ENCODE assay signal across 26 cellular contexts in the genomic region with DNA sequence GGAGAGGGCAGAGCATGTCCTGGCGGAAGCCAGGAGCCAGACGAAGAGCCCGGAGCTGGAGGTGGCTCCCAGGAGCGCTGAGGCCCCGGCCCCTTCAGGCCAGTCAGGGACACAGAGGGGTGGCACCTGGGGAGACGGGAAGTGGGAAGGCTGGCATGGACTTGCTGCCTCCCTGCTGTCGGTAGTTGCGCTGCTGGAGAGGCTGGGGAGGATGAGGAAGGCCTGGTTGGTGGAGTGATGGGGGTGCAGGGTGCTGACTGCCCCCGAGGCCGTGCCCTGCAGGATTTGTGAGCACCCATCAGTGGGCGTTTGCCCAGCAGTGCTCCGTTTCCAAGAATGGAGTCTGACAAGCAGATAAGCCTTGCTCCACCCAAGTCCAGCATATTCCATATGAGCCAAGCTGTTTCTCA.
"Had no signal": no experiment of that assay in that cellular context is flagged by ENCODE, and none has a peak within 500 bp of the region (broad histone marks: within the 10 kb centered on the region; RNA-seq: fewer than 3 reads in every experiment).

No MANE protein-coding gene starts in this region.

- H3K36me3 Mint-ChIP-seq: activated naive CD4-positive, alpha-beta T cell treated with anti-CD3 and anti-CD28 coated beads, Interleukin-2, amount 10 ng/mL, durations not matched to agents 7 days and 5 days; activated naive CD8-positive, alpha-beta T cell treated with anti-CD3 and anti-CD28 coated beads, Interleukin-2, amount 10 ng/mL, durations not matched to agents 7 days and 5 days had no signal

- ATAC-seq: sciatic nerve had no signal

- H3K27me3 Mint-ChIP-seq: activated CD4-positive, alpha-beta memory T cell treated with anti-CD3 and anti-CD28 coated beads, Interleukin-2, amount 10 ng/mL, durations not matched to agents 7 days and 5 days; activated CD4-positive, alpha-beta T cell treated with anti-CD3 and anti-CD28 coated beads, Interleukin-2, amount 10 ng/mL, durations not matched to agents 7 days and 5 days; activated naive CD4-positive, alpha-beta T cell treated with anti-CD3 and anti-CD28 coated beads, Interleukin-2, amount 10 ng/mL, durations not matched to agents 7 days and 5 days; activated naive CD8-positive, alpha-beta T cell treated with anti-CD3 and anti-CD28 coated beads, Interleukin-2, amount 10 ng/mL, durations not matched to agents 7 days and 5 days; activated T-cell treated with anti-CD3 and anti-CD28 coated beads, Interleukin-2, amount 50 U/mL, for 24 hours had no signal

- H3K36me3 ChIP-seq: thyroid gland, vagina had no signal

- H3K27ac Mint-ChIP-seq: activated CD4-positive, alpha-beta memory T cell treated with anti-CD3 and anti-CD28 coated beads, Interleukin-2, amount 10 ng/mL, durations not matched to agents 7 days and 5 days; activated CD4-positive, alpha-beta T cell treated with anti-CD3 and anti-CD28 coated beads, Interleukin-2, amount 10 ng/mL, durations not matched to agents 7 days and 5 days; activated naive CD4-positive, alpha-beta T cell treated with anti-CD3 and anti-CD28 coated beads, Interleukin-2, amount 10 ng/mL, durations not matched to agents 7 days and 5 days; activated naive CD8-positive, alpha-beta T cell treated with anti-CD3 and anti-CD28 coated beads, Interleukin-2, amount 10 ng/mL, durations not matched to agents 7 days and 5 days; activated T-cell treated with anti-CD3 and anti-CD28 coated beads, Interleukin-2, amount 50 U/mL, for 24 hours; T-helper 1 cell treated with Interleukin-12 subunit alpha and Interleukin-12 subunit beta and Interleukin-4 antibody, amounts not matched to agents 30 μg/mL and 1 μg/mL, for 36 hours had no signal

- H3K9me3 Mint-ChIP-seq: activated CD4-positive, alpha-beta memory T cell treated with anti-CD3 and anti-CD28 coated beads, Interleukin-2, amount 10 ng/mL, durations not matched to agents 7 days and 5 days; activated CD4-positive, alpha-beta T cell treated with anti-CD3 and anti-CD28 coated beads, Interleukin-2, amount 10 ng/mL, durations not matched to agents 7 days and 5 days; activated naive CD4-positive, alpha-beta T cell treated with anti-CD3 and anti-CD28 coated beads, Interleukin-2, amount 10 ng/mL, durations not matched to agents 7 days and 5 days; activated naive CD8-positive, alpha-beta T cell treated with anti-CD3 and anti-CD28 coated beads, Interleukin-2, amount 10 ng/mL, durations not matched to agents 7 days and 5 days; activated T-cell treated with anti-CD3 and anti-CD28 coated beads, Interleukin-2, amount 50 U/mL, for 24 hours; T-helper 1 cell treated with Interleukin-12 subunit alpha and Interleukin-12 subunit beta and Interleukin-4 antibody, amounts not matched to agents 30 μg/mL and 1 μg/mL, for 36 hours had no signal

- H3K9me3 ChIP-seq: esophagus squamous epithelium, stomach, thyroid gland, upper lobe of left lung, vagina had no signal

- H3K4me3 ChIP-seq: esophagus squamous epithelium, skin epidermis, stomach, thyroid gland, upper lobe of left lung, vagina had no signal

- H3K4me3 Mint-ChIP-seq: activated CD4-positive, alpha-beta memory T cell treated with anti-CD3 and anti-CD28 coated beads, Interleukin-2, amount 10 ng/mL, durations not matched to agents 7 days and 5 days; activated CD4-positive, alpha-beta T cell treated with anti-CD3 and anti-CD28 coated beads, Interleukin-2, amount 10 ng/mL, durations not matched to agents 7 days and 5 days; activated naive CD4-positive, alpha-beta T cell treated with anti-CD3 and anti-CD28 coated beads, Interleukin-2, amount 10 ng/mL, durations not matched to agents 7 days and 5 days; activated naive CD8-positive, alpha-beta T cell treated with anti-CD3 and anti-CD28 coated beads, Interleukin-2, amount 10 ng/mL, durations not matched to agents 7 days and 5 days; activated T-cell treated with anti-CD3 and anti-CD28 coated beads, Interleukin-2, amount 50 U/mL, for 24 hours; T-helper 1 cell treated with Interleukin-12 subunit alpha and Interleukin-12 subunit beta and Interleukin-4 antibody, amounts not matched to agents 30 μg/mL and 1 μg/mL, for 36 hours had no signal

- H3K4me1 Mint-ChIP-seq: activated CD4-positive, alpha-beta memory T cell treated with anti-CD3 and anti-CD28 coated beads, Interleukin-2, amount 10 ng/mL, durations not matched to agents 7 days and 5 days; activated CD4-positive, alpha-beta T cell treated with anti-CD3 and anti-CD28 coated beads, Interleukin-2, amount 10 ng/mL, durations not matched to agents 7 days and 5 days; activated naive CD4-positive, alpha-beta T cell treated with anti-CD3 and anti-CD28 coated beads, Interleukin-2, amount 10 ng/mL, durations not matched to agents 7 days and 5 days; activated naive CD8-positive, alpha-beta T cell treated with anti-CD3 and anti-CD28 coated beads, Interleukin-2, amount 10 ng/mL, durations not matched to agents 7 days and 5 days had no signal

- H3K27me3 ChIP-seq: esophagus squamous epithelium, stomach, thyroid gland, upper lobe of left lung, vagina had no signal

- H3K4me1 ChIP-seq: esophagus squamous epithelium, stomach, upper lobe of left lung, vagina had no signal

- DNase-seq: activated CD4-positive, alpha-beta memory T cell treated with anti-CD3 and anti-CD28 coated beads, Interleukin-2, amount 10 ng/mL, durations not matched to agents 7 days and 5 days; activated CD4-positive, alpha-beta T cell treated with anti-CD3 and anti-CD28 coated beads, Interleukin-2, amount 10 ng/mL, durations not matched to agents 7 days and 5 days; activated CD4-positive, CD25-positive, alpha-beta regulatory T cell treated with anti-CD3 and anti-CD28 coated beads, Interleukin-2, amount 50 U/mL, for 72 hours; activated CD8-positive, alpha-beta memory T cell treated with anti-CD3 and anti-CD28 coated beads, Interleukin-2, amount 50 U/mL, for 48 hours; activated gamma-delta T cell; activated naive CD4-positive, alpha-beta T cell treated with anti-CD3 and anti-CD28 coated beads, Interleukin-2, amount 10 ng/mL, durations not matched to agents 7 days and 5 days; activated naive CD8-positive, alpha-beta T cell treated with anti-CD3 and anti-CD28 coated beads, Interleukin-2, amount 10 ng/mL, durations not matched to agents 7 days and 5 days; activated T-cell treated with anti-CD3 and anti-CD28 coated beads, Interleukin-2, amount 50 U/mL, for 24 hours; amniotic stem cell; caudate nucleus; cortex of kidney; esophagus squamous epithelium; mammary epithelial cell; occipital lobe; stimulated activated CD4-positive, alpha-beta T cell treated with anti-CD3 and anti-CD28 coated beads, Interleukin-12 subunit alpha, Interleukin-12 subunit beta, amount 100 ng/mL, for 4 hours; stimulated activated CD4-positive, alpha-beta T cell treated with anti-CD3 and anti-CD28 coated beads, Interleukin-4, amount 100 ng/mL, for 1 hour; stomach; SW 1271; T1000; thyroid gland; WERI-Rb-1 had no signal

- H3K27ac ChIP-seq: esophagus squamous epithelium, skin epidermis, thyroid gland, upper lobe of left lung, vagina, WERI-Rb-1 had no signal
